Comparison of ENCODE assay signal across 9 cellular contexts in the genomic region with DNA sequence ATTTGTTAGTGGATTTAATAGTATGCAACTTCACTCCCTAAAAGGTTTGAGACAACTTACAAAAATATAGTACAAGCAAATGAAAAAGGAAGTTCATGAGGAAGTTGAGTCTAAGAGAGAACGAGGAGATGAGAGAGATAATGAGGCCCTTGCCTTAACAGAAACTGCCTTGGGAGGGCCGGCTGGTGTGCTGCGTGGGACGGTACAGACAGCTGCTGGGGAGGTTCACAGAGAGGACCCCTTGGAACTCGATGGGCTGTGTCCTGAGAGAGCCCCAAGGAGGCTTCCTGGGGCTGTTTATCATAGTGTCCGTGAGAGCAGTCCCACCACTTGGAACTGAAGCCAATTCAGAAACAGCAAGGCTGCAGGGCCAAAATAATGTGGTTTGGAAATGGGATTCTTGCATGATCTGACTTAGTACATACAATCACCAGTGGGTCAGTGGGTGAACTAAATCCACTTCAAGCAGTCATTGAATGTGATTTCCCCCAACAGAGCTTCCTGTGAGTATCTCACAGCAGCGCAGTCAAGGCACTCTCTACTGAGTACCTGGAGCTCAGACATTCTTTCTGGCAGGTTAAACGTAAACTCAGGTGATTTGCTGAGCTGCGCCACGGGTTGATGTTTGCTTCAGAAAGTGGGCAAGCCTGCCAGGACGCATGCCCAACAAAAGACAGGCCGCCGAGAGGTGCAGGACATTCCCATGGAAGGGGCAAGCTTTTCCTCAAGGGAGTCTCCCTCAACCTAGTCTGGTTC.
DNase-seq lines count a peak whose midpoint lies in the region; ATAC-seq and TF ChIP-seq lines count a peak whose summit lies in the region.
"Had no signal": no experiment of that assay in that cellular context is flagged by ENCODE, and none has a peak within 500 bp of the region (broad histone marks: within the 10 kb centered on the region; RNA-seq: fewer than 3 reads in every experiment).

No MANE protein-coding gene starts in this region.

- H3K9ac ChIP-seq in SK-N-SH, result no peak overlapping the region

- H3K4me3 ChIP-seq in SK-N-SH (ENCODE audit: low read depth in 2 of 2, low read length in 1 of 2), result no peak overlapping the region
- no peak overlapping the region for H3K4me3 ChIP-seq in tibial artery

- intact Hi-C loops in head of caudate nucleus (cut with DNase I) (no loop called here), tibial artery (cut with DNase I; ENCODE audit: low total_unique reads) (no loop called here)

- POLR2A ChIA-PET in SK-N-SH (lab: Yijun Ruan, JAX), result no interaction called here

- H3K4me2 ChIP-seq in SK-N-SH, result no peak overlapping the region

- in situ Hi-C loops in GM13977 (cut with MboI; ENCODE audit: low pct_unique_long_range_greater_than_20kb, low sequenced_read_pairs, unreplicated experiment), result loop anchor here (10.0 kb wide), 1 partner anchor 296 kb away; no protein-coding TSS in a partner anchor

- ATAC-seq in HG02763 (IDR thresholded peaks at IDR 0.05; ENCODE audit: unreplicated experiment), result peak; percentile 70
- ATAC-seq: sciatic nerve had no signal

- H3K79me2 ChIP-seq in SK-N-SH (ENCODE audit: insufficient read depth), result no peaks in the 10 kb centered on the region

- H3K27ac ChIP-seq in SK-N-SH (ENCODE audit: low read depth in 2 of 2, low read length in 1 of 2) (no peak overlapping the region), tibial artery (no peak overlapping the region)

- no peaks in the 10 kb centered on the region for H3K9me2 ChIP-seq in SK-N-SH

- DNase-seq in GM13977 (ENCODE audit: low spot score) (peak; percentile 77), SIG-M5 treated with dmso at 0.1 percent for 504 hours (lab: John Stamatoyannopoulos, UW; ENCODE audit: unreplicated experiment) (peak; percentile 72), fibroblast of peridontal ligament (ENCODE audit: extremely low read depth) (peak; percentile 50), head of caudate nucleus (no peak), SK-N-SH (no peak), tibial artery (no peak), GM03348 (ENCODE audit: low spot score) (no peak)

- TF ChIP-seq EP300 in SK-N-SH (IDR thresholded peaks at IDR 0.05; ENCODE audit: borderline replicate concordance in 1 of 2, low read depth in 1 of 2, low read length in 1 of 2), result no peak

- H3K4me1 ChIP-seq in SK-N-SH (ENCODE audit: control insufficient read depth in 1 of 2, insufficient read depth in 2 of 2, low read depth in 1 of 2, low read length in 1 of 2) (peaks cover 0 to 6% of the 10 kb centered on the region in 2 experiments; a peak in 1 of 4 replicates), tibial artery (peaks cover 0 to 39% (median 14%) of the 10 kb centered on the region in 4 donors)

- 94% methylated on average over 12 of the region's 13 CpGs for WGBS in SK-N-SH (ENCODE audit: low lambda C conversion rate)

- H3K9me3 ChIP-seq in SK-N-SH (no peaks in the 10 kb centered on the region), tibial artery (no peaks in the 10 kb centered on the region)

- CTCF ChIA-PET in SK-N-SH (lab: Yijun Ruan, JAX), result interaction anchor here (0.7 to 2.9 kb wide), 3 partner anchors 10 to 479 kb away, joined by 3 to 9 read pairs (median 3); no protein-coding TSS in a partner anchor

- no peaks in the 10 kb centered on the region for H3K27me3 ChIP-seq in SK-N-SH (ENCODE audit: insufficient read depth)
- no peaks in the 10 kb centered on the region for H3K27me3 ChIP-seq in tibial artery

- H4K20me1 ChIP-seq in SK-N-SH (ENCODE audit: insufficient read depth), result no peaks in the 10 kb centered on the region

- TF ChIP-seq CTCF in GM13977 (IDR thresholded peaks at IDR 0.05; ENCODE audit: extremely low read depth, insufficient read depth, missing control alignments), result no peak
- TF ChIP-seq CTCF in SK-N-SH (IDR thresholded peaks at IDR 0.05), result no peak
- no peak for TF ChIP-seq CTCF in tibial artery (IDR thresholded peaks at IDR 0.05)

- no peak overlapping the region for H2AFZ ChIP-seq in SK-N-SH (ENCODE audit: low read depth)

- no peak for TF ChIP-seq RAD21 in SK-N-SH (IDR thresholded peaks at IDR 0.05; ENCODE audit: low read length)

- no peaks in the 10 kb centered on the region for H3F3A ChIP-seq in SK-N-SH (replicated peaks; ENCODE audit: insufficient read depth)

- H3K36me3 ChIP-seq in SK-N-SH (replicated peaks in 1 of 2; ENCODE audit: control insufficient read depth in 1 of 2, insufficient read depth in 2 of 2, low read length in 1 of 2) (peaks cover 26 to 56% of the 10 kb centered on the region in 2 experiments), tibial artery (peaks cover 39 to 91% (median 68%) of the 10 kb centered on the region in 3 donors)

TF ChIP-seq in SK-N-SH, 30 proteins besides CTCF, POLR2A, EP300 and RAD21:
- TF ChIP-seq NFIC (IDR thresholded peaks at IDR 0.05; ENCODE audit: borderline replicate concordance) (no peak), MXI1 (IDR thresholded peaks at IDR 0.05; ENCODE audit: low read depth, low read length) (no peak), RFX5 (IDR thresholded peaks at IDR 0.05; ENCODE audit: low read length) (no peak), GABPA (IDR thresholded peaks at IDR 0.05; ENCODE audit: low read depth) (no peak), CHD2 (IDR thresholded peaks at IDR 0.05; ENCODE audit: low read length, partially characterized antibody) (no peak), YY1 (IDR thresholded peaks at IDR 0.05; ENCODE audit: low read depth) (no peak), ELF1 (IDR thresholded peaks at IDR 0.05) (no peak), SIN3A (IDR thresholded peaks at IDR 0.05; ENCODE audit: borderline replicate concordance, low read depth, low read length) (no peak)
- TF ChIP-seq, protein P1, sequence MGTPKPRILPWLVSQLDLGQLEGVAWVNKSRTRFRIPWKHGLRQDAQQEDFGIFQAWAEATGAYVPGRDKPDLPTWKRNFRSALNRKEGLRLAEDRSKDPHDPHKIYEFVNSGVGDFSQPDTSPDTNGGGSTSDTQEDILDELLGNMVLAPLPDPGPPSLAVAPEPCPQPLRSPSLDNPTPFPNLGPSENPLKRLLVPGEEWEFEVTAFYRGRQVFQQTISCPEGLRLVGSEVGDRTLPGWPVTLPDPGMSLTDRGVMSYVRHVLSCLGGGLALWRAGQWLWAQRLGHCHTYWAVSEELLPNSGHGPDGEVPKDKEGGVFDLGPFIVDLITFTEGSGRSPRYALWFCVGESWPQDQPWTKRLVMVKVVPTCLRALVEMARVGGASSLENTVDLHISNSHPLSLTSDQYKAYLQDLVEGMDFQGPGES (IDR thresholded peaks at IDR 0.05; ENCODE audit: low read depth, low read length), result no peak
- TF ChIP-seq, protein P2, sequence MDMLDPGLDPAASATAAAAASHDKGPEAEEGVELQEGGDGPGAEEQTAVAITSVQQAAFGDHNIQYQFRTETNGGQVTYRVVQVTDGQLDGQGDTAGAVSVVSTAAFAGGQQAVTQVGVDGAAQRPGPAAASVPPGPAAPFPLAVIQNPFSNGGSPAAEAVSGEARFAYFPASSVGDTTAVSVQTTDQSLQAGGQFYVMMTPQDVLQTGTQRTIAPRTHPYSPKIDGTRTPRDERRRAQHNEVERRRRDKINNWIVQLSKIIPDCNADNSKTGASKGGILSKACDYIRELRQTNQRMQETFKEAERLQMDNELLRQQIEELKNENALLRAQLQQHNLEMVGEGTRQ (IDR thresholded peaks at IDR 0.05; ENCODE audit: borderline replicate concordance, low read depth, low read length), result no peak

Comparison
In these comparisons a context has a peak if more than half of its experiments do, and no peak if none do; other contexts are left out.
1. DNase-seq: peak in GM13977 (single experiment), SIG-M5 treated with dmso at 0.1 percent for 504 hours (single experiment) and fibroblast of peridontal ligament (single experiment); none in head of caudate nucleus (0 of 42), SK-N-SH (single experiment), tibial artery (0 of 2) and GM03348 (single experiment).